In the genomic region with DNA sequence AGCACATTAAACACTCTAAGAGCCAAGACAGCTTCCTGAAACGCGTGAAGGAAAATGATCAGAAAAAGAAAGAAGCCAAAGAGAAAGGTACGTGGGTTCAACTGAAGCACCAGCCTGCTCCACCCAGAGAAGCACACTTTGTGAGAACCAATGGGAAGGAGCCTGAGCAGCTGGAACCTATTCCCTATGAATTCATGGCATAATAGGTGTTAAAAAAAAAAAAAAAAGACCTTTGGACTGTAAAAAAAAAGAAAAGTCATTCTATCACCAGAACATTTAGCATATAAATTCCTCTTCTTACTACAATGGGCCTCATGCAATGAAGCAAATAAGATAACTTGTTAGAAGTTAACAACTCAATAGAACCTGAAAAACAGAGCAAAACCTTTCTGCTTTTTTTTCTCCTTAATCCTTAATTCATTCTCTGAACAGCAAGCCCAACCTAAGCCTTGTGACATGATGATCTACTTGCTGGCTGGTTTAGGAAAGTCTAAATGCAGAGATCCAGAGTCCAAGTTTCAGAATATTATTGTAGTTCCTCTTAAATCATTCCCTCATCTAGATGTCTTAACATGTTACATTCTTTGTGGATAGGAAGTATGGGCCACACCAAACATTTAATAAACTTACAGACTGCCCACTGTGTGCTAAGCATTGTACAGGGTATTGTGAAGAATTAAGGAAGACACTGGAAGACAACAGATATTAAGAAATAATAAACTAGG, we compare ENCODE assay signal across 21 cellular contexts. TPM values are rescaled to one million over a fixed set of nuclear protein-coding genes. Genes with fewer than 3 reads are reported as not detected.
A peak's percentile ranks its signal among the peaks of the same experiment; 100 is the strongest.
DNase-seq lines count a peak whose midpoint lies in the region; ATAC-seq, FAIRE-seq and TF ChIP-seq lines count a peak whose summit lies in the region.
"Had no signal": no experiment of that assay in that cellular context is flagged by ENCODE, and none has a peak within 500 bp of the region (broad histone marks: within the 10 kb centered on the region; RNA-seq: fewer than 3 reads in every experiment).

No MANE protein-coding gene starts in this region.

- H3K4me3 ChIP-seq in mammary epithelial cell (replicated peaks in 1 of 3; ENCODE audit: insufficient read depth in 1 of 3, low read depth in 2 of 3, low read length in 3 of 3) (no peak overlapping the region), breast epithelium (no peak overlapping the region), colonic mucosa (no peak overlapping the region), keratinocyte (ENCODE audit: control insufficient read depth in 2 of 3, extremely low read depth in 1 of 3, insufficient read depth in 2 of 3, low read depth in 1 of 3, low read length in 3 of 3) (peak overlapping the region in 1 of 3 experiments; percentile 44), pancreas (no peak overlapping the region)
- H3K4me3 ChIP-seq: GM23248, K562, SJCRH30 had no signal

- CTCF ChIA-PET in mammary epithelial cell (lab: Charles Lee; ENCODE audit: low non-redundant PET) = no interaction called here

- intact Hi-C loops in mammary epithelial cell (cut with micrococcal nuclease) (no loop called here), breast epithelium (cut with DNase I; ENCODE audit: low total_unique reads) (no loop called here), colonic mucosa (cut with DNase I) (no loop called here), pancreas (cut with DNase I) (no loop called here)

- H3K36me3 Mint-ChIP-seq in type B pancreatic cell = no peaks in the 10 kb centered on the region

- H3K4me1 ChIP-seq in mammary epithelial cell (ENCODE audit: insufficient read depth, low read length) = no peaks in the 10 kb centered on the region
- H3K4me1 ChIP-seq in breast epithelium = no peaks in the 10 kb centered on the region
- no peaks in the 10 kb centered on the region for H3K4me1 ChIP-seq in colonic mucosa
- H3K4me1 ChIP-seq in keratinocyte (ENCODE audit: control insufficient read depth, extremely low read depth, insufficient read depth, low read length) = peaks cover 15% of the 10 kb centered on the region
- peaks cover 0 to 8% (median 5%) of the 10 kb centered on the region in 3 donors for H3K4me1 ChIP-seq in pancreas
- H3K4me1 ChIP-seq: SJCRH30 had no signal

- H3K9ac ChIP-seq in mammary epithelial cell (ENCODE audit: insufficient read depth, low read length) (no peak overlapping the region), colonic mucosa (ENCODE audit: low read depth in 2 of 2, low read length in 2 of 2) (no peak overlapping the region), keratinocyte (ENCODE audit: control insufficient read depth, extremely low read depth, insufficient read depth, low read length) (no peak overlapping the region)
- H3K9ac ChIP-seq: GM23248 had no signal

- H3K9me3 Mint-ChIP-seq in type B pancreatic cell = no peaks in the 10 kb centered on the region

- H3K27me3 Mint-ChIP-seq in type B pancreatic cell = no peaks in the 10 kb centered on the region

- H3K4me2 ChIP-seq in mammary epithelial cell (ENCODE audit: insufficient read depth, low read depth, low read length) (no peak overlapping the region), keratinocyte (ENCODE audit: control insufficient read depth, extremely low read depth, insufficient read depth, low read depth, low read length) (peak overlapping the region; percentile 52)

- no TSS peak for BruUV-seq in mammary epithelial cell (replicated peaks; lab: Mats Ljungman, UMichigan)

- H4K20me1 ChIP-seq in mammary epithelial cell (ENCODE audit: insufficient read depth, low read length) (no peaks in the 10 kb centered on the region), keratinocyte (ENCODE audit: control insufficient read depth, extremely low read depth, insufficient read depth, low read length) (no peaks in the 10 kb centered on the region)

- ATAC-seq in pancreas (no peak), HG02970 (IDR thresholded peaks at IDR 0.05; ENCODE audit: low FRiP score, unreplicated experiment) (no peak)
- ATAC-seq: K562, PC-3 had no signal

- in situ Hi-C loops in mammary epithelial cell (cut with MboI; ENCODE audit: low sequenced_read_pairs in 2 of 2) = no loop called here

- TF ChIP-seq CTCF in mammary epithelial cell (conservative IDR thresholded peaks at IDR 0.05 in 1 of 2, IDR thresholded peaks at IDR 0.05 in 1 of 2; ENCODE audit: extremely low read depth in 1 of 2, insufficient read depth in 1 of 2, low read depth in 1 of 2, low read length in 2 of 2) (no peak), breast epithelium (IDR thresholded peaks at IDR 0.05) (no peak), colonic mucosa (IDR thresholded peaks at IDR 0.05) (no peak), keratinocyte (optimal IDR thresholded peaks at IDR 0.05 in 1 of 3, IDR thresholded peaks at IDR 0.05 in 1 of 3, conservative IDR thresholded peaks at IDR 0.05 in 1 of 3; ENCODE audit: extremely low read depth in 1 of 3, insufficient read depth in 2 of 3, low read length in 3 of 3) (no peak), type B pancreatic cell (conservative IDR thresholded peaks at IDR 0.05) (no peak), pancreas (IDR thresholded peaks at IDR 0.05) (no peak)

- H3K36me3 ChIP-seq in mammary epithelial cell (ENCODE audit: insufficient read depth, low read length) (peaks cover 10% of the 10 kb centered on the region), breast epithelium (no peaks in the 10 kb centered on the region), colonic mucosa (no peaks in the 10 kb centered on the region), keratinocyte (ENCODE audit: control insufficient read depth in 2 of 2, extremely low read depth in 1 of 2, insufficient read depth in 2 of 2, low read length in 2 of 2) (peaks cover 0 to 6% of the 10 kb centered on the region in 2 experiments), pancreas (no peaks in the 10 kb centered on the region)

- no peak for TF ChIP-seq POLR2A in breast epithelium (IDR thresholded peaks at IDR 0.05)

- WGBS in mammary epithelial cell (ENCODE audit: low coverage, missing lambda C conversion rate) = 79% methylated on average over 3 of the region's 3 CpGs
- 54 to 77% methylated on average over 3 of the region's 3 CpGs for WGBS in pancreas, 2 donors

- H3K9me3 ChIP-seq in mammary epithelial cell (replicated peaks; ENCODE audit: insufficient read depth, low read length) (no peaks in the 10 kb centered on the region), breast epithelium (no peaks in the 10 kb centered on the region), colonic mucosa (no peaks in the 10 kb centered on the region), keratinocyte (ENCODE audit: control insufficient read depth, low read depth, low read length) (no peaks in the 10 kb centered on the region), pancreas (no peaks in the 10 kb centered on the region)
- H3K9me3 ChIP-seq: SJCRH30 had no signal

- H3K4me3 Mint-ChIP-seq in type B pancreatic cell = no peak overlapping the region

- H3K27ac ChIP-seq in mammary epithelial cell (ENCODE audit: insufficient read depth, low read depth, low read length) = no peak overlapping the region
- no peak overlapping the region for H3K27ac ChIP-seq in breast epithelium
- peak overlapping the region; percentile 52 for H3K27ac ChIP-seq in colonic mucosa
- peak overlapping the region; percentile 6 for H3K27ac ChIP-seq in keratinocyte (ENCODE audit: control insufficient read depth, insufficient read depth, low read length)
- H3K27ac ChIP-seq in pancreas = no peak overlapping the region
- H3K27ac ChIP-seq: GM23248, SJCRH30 had no signal

- peak overlapping the region; percentile 41 for H2AFZ ChIP-seq in mammary epithelial cell (ENCODE audit: low read depth, low read length)
- H2AFZ ChIP-seq in keratinocyte (ENCODE audit: control insufficient read depth, low read length) = peak overlapping the region; percentile 78
- H2AFZ ChIP-seq: GM23248 had no signal

- dilution Hi-C loops in mammary epithelial cell (cut with HindIII; ENCODE audit: low sequenced_read_pairs) (no loop called here), keratinocyte (cut with MboI; ENCODE audit: extremely low pct_ligation_motif_present, low sequenced_read_pairs) (no loop called here)

- H3K27ac Mint-ChIP-seq in type B pancreatic cell = peak overlapping the region; percentile 25

- DNase-seq in mammary epithelial cell (no peak), breast epithelium (ENCODE audit: low spot score in 2 of 2) (no peak), colonic mucosa (peak; percentile 40), keratinocyte (ENCODE audit: low read depth, low spot score) (no peak), type B pancreatic cell (ENCODE audit: extremely low spot score, unreplicated experiment) (no peak), pancreas (no peak)
- no peak for DNase-seq in activated CD4-positive, alpha-beta T cell treated with anti-CD3 and anti-CD28 coated beads for 48 hours
- DNase-seq: C1 segment of cervical spinal cord, DMS 273 treated with DMSO at 0.1 percent for 48 hours, GF-D8, GM23248, NCI-H1417 treated with DMSO at 0.1 percent for 48 hours, NCI-H1930, NCI-H446 treated with DMSO at 0.1 percent for 48 hours, PC-3, SJCRH30 had no signal

- no peaks in the 10 kb centered on the region for H3K9me1 ChIP-seq in keratinocyte (ENCODE audit: control insufficient read depth, extremely low read depth, insufficient read depth, low read length)

- H3K79me2 ChIP-seq in mammary epithelial cell (ENCODE audit: insufficient read depth, low read length) (no peaks in the 10 kb centered on the region), keratinocyte (ENCODE audit: control insufficient read depth, insufficient read depth, low read length) (no peaks in the 10 kb centered on the region)

- no peaks in the 10 kb centered on the region for H3K4me1 Mint-ChIP-seq in type B pancreatic cell (ENCODE audit: unreplicated experiment)

- FAIRE-seq in keratinocyte (lab: Jason Lieb, UNC) = peak; percentile 61
- no peak for FAIRE-seq in pancreas (lab: Jason Lieb, UNC)
- FAIRE-seq: A204.1, GM12891, GM18507, K562 had no signal

- H3K27me3 ChIP-seq in mammary epithelial cell (ENCODE audit: insufficient read depth, low read length) (no peaks in the 10 kb centered on the region), breast epithelium (no peaks in the 10 kb centered on the region), colonic mucosa (no peaks in the 10 kb centered on the region), keratinocyte (ENCODE audit: control insufficient read depth, extremely low read depth, insufficient read depth, low read length) (no peaks in the 10 kb centered on the region), pancreas (no peaks in the 10 kb centered on the region)
- H3K27me3 ChIP-seq: SJCRH30 had no signal

RNA-seq across cellular contexts. Expression of gene BRCA1, which starts 45.4 kb away (rescaled TPM):
- total RNA-seq in mammary epithelial cell (10 to 100 TPM in 1 of 2 donors, 1 to 10 TPM in 1; 5.5 to 35.8 TPM), breast epithelium (1 to 10 TPM; 5.2 to 8.9 (median 7.4) TPM), colonic mucosa (10 to 100 TPM in 1 of 2 donors, 1 to 10 TPM in 1; 9.5 to 44.1 TPM), type B pancreatic cell (ENCODE audit: low replicate concordance) (19.4 and 38.9 TPM in 2 replicates), pancreas (1 to 10 TPM; 1.1 to 4.6 (median 2.5) TPM)
- polyA plus RNA-seq in mammary epithelial cell (35.7 TPM), keratinocyte (11.1 to 17.2 TPM (median 15.8 TPM) in 3 replicates), pancreas (1 to 10 TPM; 1.4 to 2.6 TPM)
- polyA minus RNA-seq in mammary epithelial cell (135 TPM), keratinocyte (16.0 to 55.6 TPM (median 51.1 TPM) in 3 replicates)
- 3.3 TPM for polyA plus RNA-seq in keratinocyte (2011; ENCODE audit: low read depth)
- 8.1 and 8.9 TPM in 2 replicates for polyA plus RNA-seq in keratinocyte (2011; cell fraction: cytosol; rRNA removed)
- polyA plus RNA-seq in keratinocyte (2011; cell fraction: nucleus; rRNA removed) = 13.8 and 14.1 TPM in 2 replicates
- 1.4 and 14.2 TPM in 2 replicates for polyA plus RNA-seq in keratinocyte (2012; ENCODE audit: low replicate concordance)
- polyA minus RNA-seq in keratinocyte (2011; cell fraction: cytosol; rRNA and poly(A)+ RNA removed) = 10.0 TPM
- polyA minus RNA-seq in keratinocyte (2011; cell fraction: nucleus; rRNA and poly(A)+ RNA removed) = 9.3 and 20.8 TPM in 2 replicates

RNA-seq across cellular contexts. Expression of gene RND2, which starts 54.7 kb away (rescaled TPM):
- total RNA-seq in mammary epithelial cell (under 1 TPM; 0.17 to 0.85 TPM), breast epithelium (1 to 10 TPM in 2 of 3 donors, under 1 TPM in 1; 0.16 to 2.0 (median 1.3) TPM), colonic mucosa (under 1 TPM; 0.30 to 0.56 TPM), type B pancreatic cell (ENCODE audit: low replicate concordance) (3.3 and 7.1 TPM in 2 replicates), pancreas (under 1 TPM; 0.22 to 0.71 (median 0.57) TPM)
- polyA plus RNA-seq in mammary epithelial cell (0.20 TPM), keratinocyte (0.12 to 0.20 TPM (median 0.15 TPM) in 3 replicates), pancreas (1 to 10 TPM in 1 of 2 donors, under 1 TPM in 1; 0.46 to 1.1 TPM)
- polyA minus RNA-seq in mammary epithelial cell (not detected), keratinocyte (0.33 TPM in 2 of 3 replicates, not detected in the other)
- polyA plus RNA-seq in keratinocyte (2011; ENCODE audit: low read depth) = 0.06 TPM
- polyA plus RNA-seq in keratinocyte (2011; cell fraction: cytosol; rRNA removed) = 0.10 and 0.11 TPM in 2 replicates
- polyA plus RNA-seq in keratinocyte (2011; cell fraction: nucleus; rRNA removed) = 0.08 and 0.09 TPM in 2 replicates
- polyA plus RNA-seq in keratinocyte (2012; ENCODE audit: low replicate concordance) = 0.24 and 0.32 TPM in 2 replicates
- polyA minus RNA-seq in keratinocyte (2011; cell fraction: cytosol; rRNA and poly(A)+ RNA removed) = not detected
- polyA minus RNA-seq in keratinocyte (2011; cell fraction: nucleus; rRNA and poly(A)+ RNA removed) = not detected in 2 replicates

RNA-seq across cellular contexts. Expression of gene VAT1, which starts 57.6 kb away (rescaled TPM):
- 100 to 1,000 TPM; 196 to 230 TPM for total RNA-seq in mammary epithelial cell
- 149 TPM for polyA plus RNA-seq in mammary epithelial cell
- 385 TPM for polyA minus RNA-seq in mammary epithelial cell
- 100 to 1,000 TPM; 125 to 402 (median 173) TPM for total RNA-seq in breast epithelium
- 10 to 100 TPM; 33.2 to 61.5 TPM for total RNA-seq in colonic mucosa
- 151 to 186 TPM (median 183 TPM) in 3 replicates for polyA plus RNA-seq in keratinocyte
- 31.9 TPM for polyA plus RNA-seq in keratinocyte (2011; ENCODE audit: low read depth)
- 172 and 254 TPM in 2 replicates for polyA plus RNA-seq in keratinocyte (2011; cell fraction: cytosol; rRNA removed)
- 139 and 148 TPM in 2 replicates for polyA plus RNA-seq in keratinocyte (2011; cell fraction: nucleus; rRNA removed)
- polyA plus RNA-seq in keratinocyte (2012; ENCODE audit: low replicate concordance) = 291 and 376 TPM in 2 replicates
- polyA minus RNA-seq in keratinocyte = 312 to 597 TPM (median 313 TPM) in 3 replicates
- polyA minus RNA-seq in keratinocyte (2011; cell fraction: cytosol; rRNA and poly(A)+ RNA removed) = 562 TPM
- polyA minus RNA-seq in keratinocyte (2011; cell fraction: nucleus; rRNA and poly(A)+ RNA removed) = 101 and 122 TPM in 2 replicates
- 167 and 274 TPM in 2 replicates for total RNA-seq in type B pancreatic cell (ENCODE audit: low replicate concordance)
- 100 to 1,000 TPM in 1 of 6 donors, 10 to 100 TPM in 5; 65.8 to 132 (median 80.5) TPM for total RNA-seq in pancreas
- polyA plus RNA-seq in pancreas = 10 to 100 TPM; 47.9 to 51.8 TPM

Comparison
In these comparisons a context has a peak if more than half of its experiments do, and no peak if none do; other contexts are left out.
1. H3K27ac ChIP-seq: peak in colonic mucosa (single experiment) and keratinocyte (single experiment); none in mammary epithelial cell (single experiment), breast epithelium (0 of 2) and pancreas (0 of 4).